Comparison of ENCODE assay signal across 8 cellular contexts in the genomic region with DNA sequence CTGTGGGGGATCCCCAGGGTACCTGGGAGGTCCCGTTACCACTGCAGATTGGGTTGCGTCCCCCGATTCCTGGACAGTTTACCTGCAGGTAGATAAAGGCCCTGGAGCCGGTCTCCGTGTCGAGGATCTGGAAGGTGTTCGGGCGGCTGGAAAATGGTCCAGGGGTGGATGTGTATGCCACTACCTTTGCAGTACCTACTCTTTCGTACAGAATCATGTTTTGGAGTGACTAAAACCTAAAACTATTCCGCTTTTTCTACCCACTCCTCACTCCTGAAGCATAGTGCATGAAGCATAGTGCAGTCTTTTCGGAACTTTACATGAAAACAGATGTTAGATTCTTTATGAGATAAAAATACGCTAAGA. TPM values are rescaled to one million over a fixed set of nuclear protein-coding genes. Genes with fewer than 3 reads are reported as not detected.
DNase-seq lines count a peak whose midpoint lies in the region; ATAC-seq and TF ChIP-seq lines count a peak whose summit lies in the region.

No MANE protein-coding gene starts in this region.

- POLR2A ChIA-PET in BJ (lab: Charles Lee), result no interaction called here

- in situ Hi-C loops in transverse colon (cut with MboI; ENCODE audit: low pct_ligation_motif_present in 1 of 4, low pct_unique_long_range_greater_than_20kb in 1 of 4, low sequenced_read_pairs in 3 of 4), result no loop called here

- ATAC-seq in HG03460 (IDR thresholded peaks at IDR 0.05; ENCODE audit: unreplicated experiment), result peak; percentile 7
- ATAC-seq in HG02763 (IDR thresholded peaks at IDR 0.05; ENCODE audit: unreplicated experiment), result no peak
- no peak for ATAC-seq in HG02981 (IDR thresholded peaks at IDR 0.05; ENCODE audit: unreplicated experiment)
- ATAC-seq in GM21526 (IDR thresholded peaks at IDR 0.05; ENCODE audit: low FRiP score, unreplicated experiment), result no peak

- peak overlapping the region; percentile 98 to 100 (median 99) for H3K27ac Mint-ChIP-seq in brain

- CTCF ChIA-PET in BJ (lab: Yijun Ruan, JAX), result no interaction called here

- no peak for DNase-seq in BJ (ENCODE audit: low read depth)
- no peak for DNase-seq in transverse colon

- no peaks in the 10 kb centered on the region for H3K9me3 Mint-ChIP-seq in brain

- H3K36me3 ChIP-seq in BJ (ENCODE audit: control insufficient read depth, insufficient read depth, low read length) (no peaks in the 10 kb centered on the region; the same call in 1 of the 2 replicates), liver (ENCODE audit: control insufficient read depth in 4 of 4, insufficient read depth in 3 of 4, low read depth in 1 of 4, low read length in 3 of 4) (no peaks in the 10 kb centered on the region), transverse colon (no peaks in the 10 kb centered on the region)

- H3K27ac ChIP-seq in liver (ENCODE audit: low read depth in 1 of 2, low read length in 2 of 2), result peak overlapping the region; percentile 64 to 91
- peak overlapping the region; percentile 90 to 98 (median 94) for H3K27ac ChIP-seq in transverse colon

- intact Hi-C loops in transverse colon (cut with DNase I; ENCODE audit: low total_unique reads), result no loop called here

- under 1% methylated on average over 12 of the region's 12 CpGs for WGBS in liver
- 0 to 1% methylated on average over 2 to 12 of the region's 12 CpGs for WGBS in transverse colon (ENCODE audit: low coverage in 1 of 2), 2 donors

- peaks cover 6 to 23% (median 16%) of the 10 kb centered on the region in 4 donors for H3K4me1 ChIP-seq in liver (ENCODE audit: control insufficient read depth in 4 of 4, insufficient read depth in 4 of 4, low read length in 3 of 4)
- H3K4me1 ChIP-seq in transverse colon, result peaks cover 9 to 33% (median 23%) of the 10 kb centered on the region in 4 donors

- no peak for TF ChIP-seq EP300 in transverse colon (IDR thresholded peaks at IDR 0.05; ENCODE audit: low read depth)

- peaks cover 7% of the 10 kb centered on the region for H3K36me3 Mint-ChIP-seq in brain

- no peak for TF ChIP-seq POLR2A in transverse colon (IDR thresholded peaks at IDR 0.05)

- H3K4me1 Mint-ChIP-seq in brain, result peaks cover 19% of the 10 kb centered on the region

- no peaks in the 10 kb centered on the region for H3K9me3 ChIP-seq in liver (ENCODE audit: control insufficient read depth in 4 of 4, low read length in 3 of 4)
- H3K9me3 ChIP-seq in transverse colon, result no peaks in the 10 kb centered on the region

- TF ChIP-seq CTCF in BJ (IDR thresholded peaks at IDR 0.05; ENCODE audit: insufficient read depth, low read depth, low read length) (no peak), brain (conservative IDR thresholded peaks at IDR 0.05) (no peak), liver (IDR thresholded peaks at IDR 0.05; ENCODE audit: low read depth, low read length, missing input control) (no peak), transverse colon (IDR thresholded peaks at IDR 0.05) (no peak)

- H3K9ac ChIP-seq in liver (ENCODE audit: low read depth in 1 of 2, low read length in 2 of 2), result peak overlapping the region; percentile 33 to 91

- H3K27me3 Mint-ChIP-seq in brain, result peaks cover 15% of the 10 kb centered on the region

- H3K27me3 ChIP-seq in BJ (ENCODE audit: control insufficient read depth, insufficient read depth, low read length) (no peaks in the 10 kb centered on the region), liver (ENCODE audit: control insufficient read depth in 4 of 4, insufficient read depth in 4 of 4, low read length in 3 of 4) (no peaks in the 10 kb centered on the region), transverse colon (no peaks in the 10 kb centered on the region)

- peak overlapping the region in 2 of 5 experiments; percentile 99 to 100 for H3K4me3 Mint-ChIP-seq in brain

- H3K4me3 ChIP-seq in BJ (ENCODE audit: low read depth, low read length) (peak overlapping the region; percentile 84), liver (ENCODE audit: low read depth in 1 of 3, low read length in 3 of 3) (peak overlapping the region; percentile 81 to 100 (median 88)), transverse colon (peak overlapping the region; percentile 61 to 89 (median 74))

- TF ChIP-seq RAD21 in liver (IDR thresholded peaks at IDR 0.05), result no peak

TF ChIP-seq in liver, 16 proteins besides CTCF, POLR2A, EP300 and RAD21:
- no peak for TF ChIP-seq RXRA (IDR thresholded peaks at IDR 0.05)

RNA-seq across cellular contexts. Expression of gene WDR75, which starts 0.4 kb away (rescaled TPM):
- polyA plus RNA-seq in BJ (2011; rRNA removed) (30.7 and 50.9 TPM in 2 replicates), brain (ENCODE audit: insufficient read depth, low read depth, low replicate concordance) (8.0 TPM), liver (1 to 10 TPM; 7.9 to 8.5 TPM)
- 14.2 and 40.2 TPM in 2 replicates for polyA minus RNA-seq in BJ (2011; rRNA and poly(A)+ RNA removed)
- total RNA-seq in liver (10 to 100 TPM; 21.7 to 24.5 TPM), transverse colon (10 to 100 TPM; 11.1 to 38.1 (median 25.2) TPM)
